In the genomic region with DNA sequence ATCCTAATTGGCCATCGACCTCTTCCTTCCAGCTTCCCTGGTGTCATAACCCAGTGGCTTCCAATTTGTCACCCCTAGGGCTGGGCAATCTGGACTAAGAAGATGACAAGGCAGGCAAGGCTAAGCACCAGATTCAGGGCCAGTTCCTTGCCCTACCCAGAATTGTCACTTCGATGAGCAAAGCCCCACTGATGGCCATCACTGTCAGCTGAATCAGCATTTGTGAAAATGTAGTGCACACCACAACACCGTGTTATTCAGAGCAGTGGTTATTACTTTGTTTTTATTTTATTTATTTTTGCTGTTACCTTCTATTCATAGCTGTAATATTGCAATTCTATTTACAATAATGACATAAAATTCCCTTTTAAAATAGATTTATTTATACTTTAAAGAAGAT, we compare ENCODE assay signal across 39 cellular contexts. TPM values are rescaled to one million over a fixed set of nuclear protein-coding genes. Genes with fewer than 3 reads are reported as not detected.
"Had no signal": no experiment of that assay in that cellular context is flagged by ENCODE, and none has a peak within 500 bp of the region (broad histone marks: within the 10 kb centered on the region; RNA-seq: fewer than 3 reads in every experiment).

No MANE protein-coding gene starts in this region.

- H3K4me1 Mint-ChIP-seq: activated B cell treated with CpG ODN at 0.5 μM for 24 hours; activated naive CD4-positive, alpha-beta T cell treated with anti-CD3 and anti-CD28 coated beads, Interleukin-2, amount 10 ng/mL, durations not matched to agents 7 days and 5 days; activated naive CD8-positive, alpha-beta T cell treated with anti-CD3 and anti-CD28 coated beads, Interleukin-2, amount 50 U/mL, for 24 hours had no signal

- DNase-seq: activated B cell treated with CpG ODN at 0.5 μM for 24 hours; activated CD4-positive, alpha-beta memory T cell treated with anti-CD3 and anti-CD28 coated beads for 36 hours; activated CD4-positive, alpha-beta T cell treated with anti-CD3 and anti-CD28 coated beads for 4 hours; activated CD4-positive, alpha-beta T cell treated with anti-CD3 and anti-CD28 coated beads, Interleukin-2, amount 50 U/mL, for 1 hour; activated CD4-positive, CD25-positive, alpha-beta regulatory T cell treated with anti-CD3 and anti-CD28 coated beads, Interleukin-2, amount 50 U/mL, for 72 hours; activated CD8-positive, alpha-beta memory T cell treated with anti-CD3 and anti-CD28 coated beads, Interleukin-2, amount 50 U/mL, for 4 hours; activated effector memory CD4-positive, alpha-beta T cell treated with Interleukin-2 at 50 U/mL for 16 hours; activated naive CD4-positive, alpha-beta T cell treated with anti-CD3 and anti-CD28 coated beads, Interleukin-2, amount 10 ng/mL, durations not matched to agents 7 days and 5 days; activated naive CD8-positive, alpha-beta T cell treated with anti-CD3 and anti-CD28 coated beads, Interleukin-2, amount 50 U/mL, for 24 hours; activated T-cell treated with anti-CD3 and anti-CD28 coated beads for 4 hours; activated T-cell treated with anti-CD3 and anti-CD28 coated beads, Interleukin-2, amount 50 U/mL, for 48 hours; amniotic stem cell; aorta; brain microvascular endothelial cell; central memory CD4-positive, alpha-beta T cell; MM.1S; MV-4-11; NCI-H1092 treated with DMSO at 0.1 percent for 48 hours; NCI-H1417; NCI-H146; NCI-H187; NCI-H2029 treated with DMSO at 0.1 percent for 48 hours; NCI-H2107; NCI-H2171; NCI-H510A; NCI-H526; NCI-H748 treated with DMSO at 0.1 percent for 48 hours; NK-92 treated with Interleukin-12 subunit alpha and Interleukin-12 subunit beta, amount 100 ng/mL, for 24 hours; PC-3; Peyer's patch; RPMI8226; SHP77 treated with DMSO at 0.1 percent for 48 hours; SW 1271; T-helper 1 cell; T-helper 2 cell; T-helper 9 cell had no signal

- H3K27me3 ChIP-seq: brain microvascular endothelial cell, Peyer's patch had no signal

- H3K9me3 ChIP-seq: Peyer's patch, SJSA1 had no signal

- H3K27me3 Mint-ChIP-seq: activated CD4-positive, alpha-beta memory T cell treated with anti-CD3 and anti-CD28 coated beads for 36 hours; activated naive CD4-positive, alpha-beta T cell treated with anti-CD3 and anti-CD28 coated beads, Interleukin-2, amount 10 ng/mL, durations not matched to agents 7 days and 5 days; activated naive CD8-positive, alpha-beta T cell; activated naive CD8-positive, alpha-beta T cell treated with anti-CD3 and anti-CD28 coated beads, Interleukin-2, amount 50 U/mL, for 24 hours had no signal

- H3K27ac ChIP-seq: brain microvascular endothelial cell, Peyer's patch, SJSA1, VCaP had no signal

- H3K4me3 ChIP-seq: Peyer's patch, SJSA1 had no signal

- H3K4me1 ChIP-seq: Peyer's patch, SJSA1 had no signal

- H3K36me3 Mint-ChIP-seq: activated CD4-positive, alpha-beta memory T cell treated with anti-CD3 and anti-CD28 coated beads for 36 hours; activated naive CD4-positive, alpha-beta T cell treated with anti-CD3 and anti-CD28 coated beads, Interleukin-2, amount 10 ng/mL, durations not matched to agents 7 days and 5 days; activated naive CD8-positive, alpha-beta T cell had no signal

- H3K4me3 Mint-ChIP-seq: activated B cell treated with CpG ODN at 0.5 μM for 24 hours; activated CD4-positive, alpha-beta memory T cell treated with anti-CD3 and anti-CD28 coated beads for 36 hours; activated naive CD4-positive, alpha-beta T cell treated with anti-CD3 and anti-CD28 coated beads, Interleukin-2, amount 10 ng/mL, durations not matched to agents 7 days and 5 days; activated naive CD8-positive, alpha-beta T cell; activated naive CD8-positive, alpha-beta T cell treated with anti-CD3 and anti-CD28 coated beads, Interleukin-2, amount 50 U/mL, for 24 hours had no signal

- H3K36me3 ChIP-seq: brain microvascular endothelial cell, Peyer's patch, SJSA1 had no signal

- H3K27ac Mint-ChIP-seq: activated B cell treated with CpG ODN at 0.5 μM for 24 hours; activated CD4-positive, alpha-beta memory T cell treated with anti-CD3 and anti-CD28 coated beads for 36 hours; activated naive CD4-positive, alpha-beta T cell treated with anti-CD3 and anti-CD28 coated beads, Interleukin-2, amount 10 ng/mL, durations not matched to agents 7 days and 5 days; activated naive CD8-positive, alpha-beta T cell; activated naive CD8-positive, alpha-beta T cell treated with anti-CD3 and anti-CD28 coated beads, Interleukin-2, amount 50 U/mL, for 24 hours had no signal

- H3K9me3 Mint-ChIP-seq: activated B cell treated with CpG ODN at 0.5 μM for 24 hours; activated naive CD8-positive, alpha-beta T cell treated with anti-CD3 and anti-CD28 coated beads, Interleukin-2, amount 50 U/mL, for 24 hours had no signal

RNA-seq across cellular contexts. Expression of a gene that starts 47.6 kb away (rescaled TPM):
- total RNA-seq: activated B cell treated with CpG ODN at 0.5 μM for 24 hours; activated CD4-positive, alpha-beta memory T cell treated with anti-CD3 and anti-CD28 coated beads for 36 hours had no signal
